In genomic region chr7:47715631-47716068, GRCh38 we compare ENCODE assay signal across 17 cellular contexts.
A peak's percentile ranks its signal among the peaks of the same experiment; 100 is the strongest.
DNase-seq lines count a peak whose midpoint lies in the region; ATAC-seq and TF ChIP-seq lines count a peak whose summit lies in the region.
"Had no signal": no experiment of that assay in that cellular context is flagged by ENCODE, and none has a peak within 500 bp of the region (broad histone marks: within the 10 kb centered on the region; RNA-seq: fewer than 3 reads in every experiment).

No MANE protein-coding gene starts in this region.

- H3K9ac ChIP-seq in neural progenitor cell, result no peak overlapping the region

- no peak overlapping the region for H3K4me2 ChIP-seq in neural progenitor cell
- H3K4me2 ChIP-seq: GM23338 had no signal

- peaks cover 4% of the 10 kb centered on the region for H3K27me3 Mint-ChIP-seq in neural progenitor cell (ENCODE audit: insufficient read depth, low read depth)
- H3K27me3 Mint-ChIP-seq: stimulated activated naive CD8-positive, alpha-beta T cell treated with anti-CD3 and anti-CD28 coated beads, Interleukin-15, amount 100 ng/mL, for 72 hours had no signal

- no peaks in the 10 kb centered on the region for H3K27me3 ChIP-seq in Panc1 (ENCODE audit: control insufficient read depth, insufficient read depth, low read length)
- H3K27me3 ChIP-seq in neural progenitor cell, result no peaks in the 10 kb centered on the region
- no peaks in the 10 kb centered on the region for H3K27me3 ChIP-seq in H7 (ENCODE audit: control insufficient read depth, insufficient read depth, low read length)
- H3K27me3 ChIP-seq: heart left ventricle, pancreas had no signal

- H3K4me3 ChIP-seq in GM08714 (ENCODE audit: low read length) (peak overlapping the region; percentile 34; the same call in 1 of the 2 replicates), Panc1 (ENCODE audit: low read depth in 2 of 2, low read length in 2 of 2) (no peak overlapping the region), neural progenitor cell (no peak overlapping the region), H7 (ENCODE audit: insufficient read depth, low read depth, low read length) (no peak overlapping the region)
- H3K4me3 ChIP-seq: GM23338, heart left ventricle, pancreas had no signal

- H3K4me1 Mint-ChIP-seq in neural progenitor cell, result peaks cover 6% of the 10 kb centered on the region

- no peaks in the 10 kb centered on the region for H3K36me3 ChIP-seq in Panc1 (ENCODE audit: control insufficient read depth, insufficient read depth, low read length)
- no peaks in the 10 kb centered on the region for H3K36me3 ChIP-seq in neural progenitor cell
- H3K36me3 ChIP-seq in H7 (replicated peaks; ENCODE audit: control insufficient read depth, insufficient read depth, low read length), result no peaks in the 10 kb centered on the region
- H3K36me3 ChIP-seq: heart left ventricle, pancreas had no signal

- H3K27ac Mint-ChIP-seq in neural progenitor cell, result no peak overlapping the region
- H3K27ac Mint-ChIP-seq: GM23338; stimulated activated naive CD8-positive, alpha-beta T cell treated with anti-CD3 and anti-CD28 coated beads, Interleukin-15, amount 100 ng/mL, for 72 hours had no signal

- no peak overlapping the region for H2AFZ ChIP-seq in neural progenitor cell (replicated peaks)
- H2AFZ ChIP-seq: GM23338 had no signal

- DNase-seq in Panc1 (ENCODE audit: low read depth, low spot score) (no peak), neural progenitor cell (ENCODE audit: low spot score) (no peak), NCI-H2196 (lab: John Stamatoyannopoulos, UW; ENCODE audit: unreplicated experiment) (no peak), H7 (no peak)
- DNase-seq: activated gamma-delta T cell; cortex of kidney; NCI-H1105; NCI-H345; pancreas; small intestine; stimulated activated naive CD8-positive, alpha-beta T cell treated with anti-CD3 and anti-CD28 coated beads, Interleukin-15, amount 100 ng/mL, for 72 hours had no signal

- no peaks in the 10 kb centered on the region for H3K9me3 ChIP-seq in Panc1 (ENCODE audit: control insufficient read depth, insufficient read depth, low read depth, low read length)
- no peaks in the 10 kb centered on the region for H3K9me3 ChIP-seq in neural progenitor cell (ENCODE audit: low read depth)
- H3K9me3 ChIP-seq: heart left ventricle, pancreas had no signal

- CTCF ChIA-PET in Panc1 (lab: Charles Lee), result no interaction called here

- no peak overlapping the region for H3K4me3 Mint-ChIP-seq in neural progenitor cell
- H3K4me3 Mint-ChIP-seq: GM23338; stimulated activated naive CD8-positive, alpha-beta T cell treated with anti-CD3 and anti-CD28 coated beads, Interleukin-15, amount 100 ng/mL, for 72 hours had no signal

- BruUV-seq in Panc1 (replicated peaks; lab: Mats Ljungman, UMichigan), result no TSS peak

- no peaks in the 10 kb centered on the region for H3K36me3 Mint-ChIP-seq in neural progenitor cell

- no peaks in the 10 kb centered on the region for H3K79me2 ChIP-seq in neural progenitor cell (ENCODE audit: low read depth)

- POLR2A ChIA-PET in Panc1 (lab: Charles Lee), result no interaction called here

- peak; percentile 16 for ATAC-seq in GM19467 (IDR thresholded peaks at IDR 0.05; ENCODE audit: unreplicated experiment)
- peak; percentile 5 for ATAC-seq in HG02970 (IDR thresholded peaks at IDR 0.05; ENCODE audit: low FRiP score, unreplicated experiment)
- ATAC-seq in Panc1, result no peak
- no peak for ATAC-seq in GM21786 (IDR thresholded peaks at IDR 0.05; ENCODE audit: unreplicated experiment)
- ATAC-seq: GM23338, heart left ventricle, pancreas had no signal

- H3F3A ChIP-seq in neural progenitor cell (ENCODE audit: low read depth), result no peaks in the 10 kb centered on the region

- peaks cover 2% of the 10 kb centered on the region for H3K9me3 Mint-ChIP-seq in neural progenitor cell
- H3K9me3 Mint-ChIP-seq: GM23338; stimulated activated naive CD8-positive, alpha-beta T cell treated with anti-CD3 and anti-CD28 coated beads, Interleukin-15, amount 100 ng/mL, for 72 hours had no signal

- peaks cover 25% of the 10 kb centered on the region for H3K4me1 ChIP-seq in Panc1 (ENCODE audit: control insufficient read depth, insufficient read depth, low read length)
- H3K4me1 ChIP-seq in neural progenitor cell, result no peaks in the 10 kb centered on the region

- H4K20me1 ChIP-seq in neural progenitor cell (ENCODE audit: low read depth), result no peaks in the 10 kb centered on the region

- intact Hi-C loops in Panc1 (cut with micrococcal nuclease; ENCODE audit: unreplicated experiment), result no loop called here

- H3K27ac ChIP-seq in Panc1 (ENCODE audit: low read length) (peak overlapping the region; percentile 82), neural progenitor cell (no peak overlapping the region)
- H3K27ac ChIP-seq: heart left ventricle, pancreas had no signal

- TF ChIP-seq CTCF in Panc1 (IDR thresholded peaks at IDR 0.05), result no peak
- TF ChIP-seq CTCF in neural progenitor cell (IDR thresholded peaks at IDR 0.05), result no peak

- in situ Hi-C loops in Panc1 (cut with HindIII; ENCODE audit: low pct_unique_long_range_greater_than_20kb, low sequenced_read_pairs), result no loop called here

Comparison
In these comparisons a context has a peak if more than half of its experiments do, and no peak if none do; other contexts are left out.
1. ATAC-seq: peak in GM19467 (single experiment) and HG02970 (single experiment); none in Panc1 (single experiment) and GM21786 (single experiment).